In the genomic region with DNA sequence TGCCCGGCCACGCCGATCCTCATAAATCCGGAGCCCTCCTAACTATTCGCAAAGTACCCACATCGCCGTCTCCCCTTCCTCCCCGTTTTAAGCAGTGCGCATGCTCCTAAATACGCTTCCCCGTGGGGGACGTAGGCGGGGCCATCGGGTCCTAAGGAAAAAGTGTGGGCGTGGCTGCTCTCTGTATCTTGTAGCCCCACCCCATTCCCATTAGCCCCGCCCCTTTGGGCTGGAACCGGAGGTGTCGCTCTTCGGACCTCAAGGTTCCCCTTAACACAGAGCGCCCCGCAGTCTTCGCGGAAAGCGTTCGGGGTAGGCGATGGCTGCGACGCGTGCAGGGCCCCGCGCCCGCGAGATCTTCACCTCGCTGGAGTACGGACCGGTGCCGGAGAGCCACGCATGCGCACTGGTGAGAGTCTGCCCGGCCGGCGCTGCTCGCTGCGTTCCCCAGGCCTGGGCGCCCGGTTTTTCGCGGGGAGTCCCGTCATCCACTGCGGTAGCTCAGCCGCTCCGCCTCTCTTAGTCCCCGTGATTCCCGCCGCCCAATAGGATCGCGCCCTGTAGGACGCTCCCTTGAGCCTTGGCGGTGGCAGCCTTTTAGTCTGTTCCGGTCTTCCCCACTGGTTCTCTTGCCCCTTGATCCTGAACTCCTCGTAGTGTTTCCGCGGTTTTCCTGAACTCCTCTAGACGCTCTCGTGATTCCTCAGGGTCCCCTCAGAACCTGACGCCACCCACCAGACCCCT, we compare ENCODE assay signal across 1 cellular context.
TF ChIP-seq lines count a peak whose summit lies in the region.

A gene (plus strand): TSS at position 213 of the 744 bp plus-strand sequence. CDS start 107 bp downstream, at position 320.

TF ChIP-seq in HepG2, 621 proteins besides CTCF, POLR2A, EP300 and RAD21 (continued from another document and continues in another):
- TF ChIP-seq, protein P1, sequence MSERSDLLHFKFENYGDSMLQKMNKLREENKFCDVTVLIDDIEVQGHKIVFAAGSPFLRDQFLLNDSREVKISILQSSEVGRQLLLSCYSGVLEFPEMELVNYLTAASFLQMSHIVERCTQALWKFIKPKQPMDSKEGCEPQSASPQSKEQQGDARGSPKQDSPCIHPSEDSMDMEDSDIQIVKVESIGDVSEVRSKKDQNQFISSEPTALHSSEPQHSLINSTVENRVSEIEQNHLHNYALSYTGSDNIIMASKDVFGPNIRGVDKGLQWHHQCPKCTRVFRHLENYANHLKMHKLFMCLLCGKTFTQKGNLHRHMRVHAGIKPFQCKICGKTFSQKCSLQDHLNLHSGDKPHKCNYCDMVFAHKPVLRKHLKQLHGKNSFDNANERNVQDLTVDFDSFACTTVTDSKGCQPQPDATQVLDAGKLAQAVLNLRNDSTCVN (CRISPR knock-in tag; IDR thresholded peaks at IDR 0.05; ENCODE audit: borderline replicate concordance), result no peak
- TF ChIP-seq, protein P2, sequence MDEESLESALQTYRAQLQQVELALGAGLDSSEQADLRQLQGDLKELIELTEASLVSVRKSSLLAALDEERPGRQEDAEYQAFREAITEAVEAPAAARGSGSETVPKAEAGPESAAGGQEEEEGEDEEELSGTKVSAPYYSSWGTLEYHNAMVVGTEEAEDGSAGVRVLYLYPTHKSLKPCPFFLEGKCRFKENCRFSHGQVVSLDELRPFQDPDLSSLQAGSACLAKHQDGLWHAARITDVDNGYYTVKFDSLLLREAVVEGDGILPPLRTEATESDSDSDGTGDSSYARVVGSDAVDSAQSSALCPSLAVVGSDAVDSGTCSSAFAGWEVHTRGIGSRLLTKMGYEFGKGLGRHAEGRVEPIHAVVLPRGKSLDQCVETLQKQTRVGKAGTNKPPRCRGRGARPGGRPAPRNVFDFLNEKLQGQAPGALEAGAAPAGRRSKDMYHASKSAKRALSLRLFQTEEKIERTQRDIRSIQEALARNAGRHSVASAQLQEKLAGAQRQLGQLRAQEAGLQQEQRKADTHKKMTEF (CRISPR knock-in tag; IDR thresholded peaks at IDR 0.05), result peak; percentile 59
- TF ChIP-seq, protein P3, sequence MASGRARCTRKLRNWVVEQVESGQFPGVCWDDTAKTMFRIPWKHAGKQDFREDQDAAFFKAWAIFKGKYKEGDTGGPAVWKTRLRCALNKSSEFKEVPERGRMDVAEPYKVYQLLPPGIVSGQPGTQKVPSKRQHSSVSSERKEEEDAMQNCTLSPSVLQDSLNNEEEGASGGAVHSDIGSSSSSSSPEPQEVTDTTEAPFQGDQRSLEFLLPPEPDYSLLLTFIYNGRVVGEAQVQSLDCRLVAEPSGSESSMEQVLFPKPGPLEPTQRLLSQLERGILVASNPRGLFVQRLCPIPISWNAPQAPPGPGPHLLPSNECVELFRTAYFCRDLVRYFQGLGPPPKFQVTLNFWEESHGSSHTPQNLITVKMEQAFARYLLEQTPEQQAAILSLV (CRISPR knock-in tag; IDR thresholded peaks at IDR 0.05; ENCODE audit: borderline replicate concordance), result peak; percentile 79; the same call in 1 of the 2 replicates
- TF ChIP-seq ARNTL (CRISPR knock-in tag; IDR thresholded peaks at IDR 0.05), result no peak
- TF ChIP-seq MIXL1 (CRISPR knock-in tag; IDR thresholded peaks at IDR 0.05), result 0 out of 2 replicates have a peak, but pooled peaks have one; percentile 26
- TF ChIP-seq ZNF572 (CRISPR knock-in tag; IDR thresholded peaks at IDR 0.05), result no peak; the same call in 1 of the 2 replicates
- TF ChIP-seq, protein P4, sequence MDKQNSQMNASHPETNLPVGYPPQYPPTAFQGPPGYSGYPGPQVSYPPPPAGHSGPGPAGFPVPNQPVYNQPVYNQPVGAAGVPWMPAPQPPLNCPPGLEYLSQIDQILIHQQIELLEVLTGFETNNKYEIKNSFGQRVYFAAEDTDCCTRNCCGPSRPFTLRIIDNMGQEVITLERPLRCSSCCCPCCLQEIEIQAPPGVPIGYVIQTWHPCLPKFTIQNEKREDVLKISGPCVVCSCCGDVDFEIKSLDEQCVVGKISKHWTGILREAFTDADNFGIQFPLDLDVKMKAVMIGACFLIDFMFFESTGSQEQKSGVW (CRISPR knock-in tag; IDR thresholded peaks at IDR 0.05; ENCODE audit: borderline replicate concordance), result no peak
- TF ChIP-seq KAT2B (IDR thresholded peaks at IDR 0.05; ENCODE audit: borderline replicate concordance, low read depth, low read length), result no peak
- TF ChIP-seq, protein P5, sequence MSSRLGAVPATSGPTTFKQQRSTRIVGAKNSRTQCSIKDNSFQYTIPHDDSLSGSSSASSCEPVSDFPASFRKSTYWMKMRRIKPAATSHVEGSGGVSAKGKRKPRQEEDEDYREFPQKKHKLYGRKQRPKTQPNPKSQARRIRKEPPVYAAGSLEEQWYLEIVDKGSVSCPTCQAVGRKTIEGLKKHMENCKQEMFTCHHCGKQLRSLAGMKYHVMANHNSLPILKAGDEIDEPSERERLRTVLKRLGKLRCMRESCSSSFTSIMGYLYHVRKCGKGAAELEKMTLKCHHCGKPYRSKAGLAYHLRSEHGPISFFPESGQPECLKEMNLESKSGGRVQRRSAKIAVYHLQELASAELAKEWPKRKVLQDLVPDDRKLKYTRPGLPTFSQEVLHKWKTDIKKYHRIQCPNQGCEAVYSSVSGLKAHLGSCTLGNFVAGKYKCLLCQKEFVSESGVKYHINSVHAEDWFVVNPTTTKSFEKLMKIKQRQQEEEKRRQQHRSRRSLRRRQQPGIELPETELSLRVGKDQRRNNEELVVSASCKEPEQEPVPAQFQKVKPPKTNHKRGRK (CRISPR knock-in tag; IDR thresholded peaks at IDR 0.05), result no peak
- no peak for TF ChIP-seq KLF15 (CRISPR knock-in tag; IDR thresholded peaks at IDR 0.05; ENCODE audit: borderline replicate concordance)
- TF ChIP-seq, protein P6, sequence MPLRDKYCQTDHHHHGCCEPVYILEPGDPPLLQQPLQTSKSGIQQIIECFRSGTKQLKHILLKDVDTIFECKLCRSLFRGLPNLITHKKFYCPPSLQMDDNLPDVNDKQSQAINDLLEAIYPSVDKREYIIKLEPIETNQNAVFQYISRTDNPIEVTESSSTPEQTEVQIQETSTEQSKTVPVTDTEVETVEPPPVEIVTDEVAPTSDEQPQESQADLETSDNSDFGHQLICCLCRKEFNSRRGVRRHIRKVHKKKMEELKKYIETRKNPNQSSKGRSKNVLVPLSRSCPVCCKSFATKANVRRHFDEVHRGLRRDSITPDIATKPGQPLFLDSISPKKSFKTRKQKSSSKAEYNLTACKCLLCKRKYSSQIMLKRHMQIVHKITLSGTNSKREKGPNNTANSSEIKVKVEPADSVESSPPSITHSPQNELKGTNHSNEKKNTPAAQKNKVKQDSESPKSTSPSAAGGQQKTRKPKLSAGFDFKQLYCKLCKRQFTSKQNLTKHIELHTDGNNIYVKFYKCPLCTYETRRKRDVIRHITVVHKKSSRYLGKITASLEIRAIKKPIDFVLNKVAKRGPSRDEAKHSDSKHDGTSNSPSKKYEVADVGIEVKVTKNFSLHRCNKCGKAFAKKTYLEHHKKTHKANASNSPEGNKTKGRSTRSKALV (CRISPR knock-in tag; IDR thresholded peaks at IDR 0.05), result no peak
- TF ChIP-seq, protein P7, sequence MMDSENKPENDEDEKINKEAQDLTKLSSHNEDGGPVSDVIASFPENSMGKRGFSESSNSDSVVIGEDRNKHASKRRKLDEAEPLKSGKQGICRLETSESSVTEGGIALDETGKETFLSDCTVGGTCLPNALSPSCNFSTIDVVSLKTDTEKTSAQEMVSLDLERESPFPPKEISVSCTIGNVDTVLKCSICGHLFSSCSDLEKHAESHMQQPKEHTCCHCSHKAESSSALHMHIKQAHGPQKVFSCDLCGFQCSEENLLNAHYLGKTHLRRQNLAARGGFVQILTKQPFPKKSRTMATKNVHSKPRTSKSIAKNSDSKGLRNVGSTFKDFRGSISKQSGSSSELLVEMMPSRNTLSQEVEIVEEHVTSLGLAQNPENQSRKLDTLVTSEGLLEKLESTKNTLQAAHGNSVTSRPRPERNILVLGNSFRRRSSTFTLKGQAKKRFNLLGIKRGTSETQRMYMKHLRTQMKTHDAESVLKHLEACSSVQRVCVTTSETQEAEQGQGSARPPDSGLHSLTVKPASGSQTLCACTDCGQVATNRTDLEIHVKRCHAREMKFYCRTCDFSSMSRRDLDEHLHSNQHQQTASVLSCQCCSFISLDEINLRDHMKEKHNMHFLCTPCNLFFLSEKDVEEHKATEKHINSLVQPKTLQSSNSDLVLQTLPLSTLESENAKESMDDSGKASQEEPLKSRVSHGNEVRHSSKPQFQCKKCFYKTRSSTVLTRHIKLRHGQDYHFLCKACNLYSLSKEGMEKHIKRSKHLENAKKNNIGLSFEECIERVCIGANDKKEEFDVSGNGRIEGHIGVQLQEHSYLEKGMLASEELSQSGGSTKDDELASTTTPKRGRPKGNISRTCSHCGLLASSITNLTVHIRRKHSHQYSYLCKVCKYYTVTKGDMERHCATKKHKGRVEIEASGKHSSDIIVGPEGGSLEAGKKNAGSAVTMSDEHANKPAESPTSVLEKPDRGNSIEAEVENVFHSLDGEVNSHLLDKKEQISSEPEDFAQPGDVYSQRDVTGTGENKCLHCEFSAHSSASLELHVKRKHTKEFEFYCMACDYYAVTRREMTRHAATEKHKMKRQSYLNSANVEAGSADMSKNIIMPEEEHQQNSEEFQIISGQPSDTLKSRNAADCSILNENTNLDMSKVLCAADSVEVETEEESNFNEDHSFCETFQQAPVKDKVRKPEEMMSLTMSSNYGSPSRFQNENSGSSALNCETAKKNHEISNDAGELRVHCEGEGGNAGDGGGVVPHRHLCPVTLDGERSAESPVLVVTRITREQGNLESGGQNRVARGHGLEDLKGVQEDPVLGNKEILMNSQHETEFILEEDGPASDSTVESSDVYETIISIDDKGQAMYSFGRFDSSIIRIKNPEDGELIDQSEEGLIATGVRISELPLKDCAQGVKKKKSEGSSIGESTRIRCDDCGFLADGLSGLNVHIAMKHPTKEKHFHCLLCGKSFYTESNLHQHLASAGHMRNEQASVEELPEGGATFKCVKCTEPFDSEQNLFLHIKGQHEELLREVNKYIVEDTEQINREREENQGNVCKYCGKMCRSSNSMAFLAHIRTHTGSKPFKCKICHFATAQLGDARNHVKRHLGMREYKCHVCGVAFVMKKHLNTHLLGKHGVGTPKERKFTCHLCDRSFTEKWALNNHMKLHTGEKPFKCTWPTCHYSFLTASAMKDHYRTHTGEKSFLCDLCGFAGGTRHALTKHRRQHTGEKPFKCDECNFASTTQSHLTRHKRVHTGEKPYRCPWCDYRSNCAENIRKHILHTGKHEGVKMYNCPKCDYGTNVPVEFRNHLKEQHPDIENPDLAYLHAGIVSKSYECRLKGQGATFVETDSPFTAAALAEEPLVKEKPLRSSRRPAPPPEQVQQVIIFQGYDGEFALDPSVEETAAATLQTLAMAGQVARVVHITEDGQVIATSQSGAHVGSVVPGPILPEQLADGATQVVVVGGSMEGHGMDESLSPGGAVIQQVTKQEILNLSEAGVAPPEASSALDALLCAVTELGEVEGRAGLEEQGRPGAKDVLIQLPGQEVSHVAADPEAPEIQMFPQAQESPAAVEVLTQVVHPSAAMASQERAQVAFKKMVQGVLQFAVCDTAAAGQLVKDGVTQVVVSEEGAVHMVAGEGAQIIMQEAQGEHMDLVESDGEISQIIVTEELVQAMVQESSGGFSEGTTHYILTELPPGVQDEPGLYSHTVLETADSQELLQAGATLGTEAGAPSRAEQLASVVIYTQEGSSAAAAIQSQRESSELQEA (CRISPR knock-in tag; IDR thresholded peaks at IDR 0.05; ENCODE audit: not compliant biosample characterization), result no peak
- no peak for TF ChIP-seq STAT5B (CRISPR knock-in tag; IDR thresholded peaks at IDR 0.05)
- TF ChIP-seq SMAD1 (CRISPR knock-in tag; IDR thresholded peaks at IDR 0.05; ENCODE audit: borderline replicate concordance, low read depth), result no peak
- TF ChIP-seq, protein P8, sequence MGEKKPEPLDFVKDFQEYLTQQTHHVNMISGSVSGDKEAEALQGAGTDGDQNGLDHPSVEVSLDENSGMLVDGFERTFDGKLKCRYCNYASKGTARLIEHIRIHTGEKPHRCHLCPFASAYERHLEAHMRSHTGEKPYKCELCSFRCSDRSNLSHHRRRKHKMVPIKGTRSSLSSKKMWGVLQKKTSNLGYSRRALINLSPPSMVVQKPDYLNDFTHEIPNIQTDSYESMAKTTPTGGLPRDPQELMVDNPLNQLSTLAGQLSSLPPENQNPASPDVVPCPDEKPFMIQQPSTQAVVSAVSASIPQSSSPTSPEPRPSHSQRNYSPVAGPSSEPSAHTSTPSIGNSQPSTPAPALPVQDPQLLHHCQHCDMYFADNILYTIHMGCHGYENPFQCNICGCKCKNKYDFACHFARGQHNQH (CRISPR knock-in tag; IDR thresholded peaks at IDR 0.05), result peak; percentile 61; the same call in 1 of the 2 replicates
- TF ChIP-seq KLF11 (CRISPR knock-in tag; IDR thresholded peaks at IDR 0.05), result no peak
- peak; percentile 67 for TF ChIP-seq ZNF263 (CRISPR knock-in tag; IDR thresholded peaks at IDR 0.05)
- no peak for TF ChIP-seq MAFF (IDR thresholded peaks at IDR 0.05; ENCODE audit: low read depth, low read length)
- TF ChIP-seq, protein P9, sequence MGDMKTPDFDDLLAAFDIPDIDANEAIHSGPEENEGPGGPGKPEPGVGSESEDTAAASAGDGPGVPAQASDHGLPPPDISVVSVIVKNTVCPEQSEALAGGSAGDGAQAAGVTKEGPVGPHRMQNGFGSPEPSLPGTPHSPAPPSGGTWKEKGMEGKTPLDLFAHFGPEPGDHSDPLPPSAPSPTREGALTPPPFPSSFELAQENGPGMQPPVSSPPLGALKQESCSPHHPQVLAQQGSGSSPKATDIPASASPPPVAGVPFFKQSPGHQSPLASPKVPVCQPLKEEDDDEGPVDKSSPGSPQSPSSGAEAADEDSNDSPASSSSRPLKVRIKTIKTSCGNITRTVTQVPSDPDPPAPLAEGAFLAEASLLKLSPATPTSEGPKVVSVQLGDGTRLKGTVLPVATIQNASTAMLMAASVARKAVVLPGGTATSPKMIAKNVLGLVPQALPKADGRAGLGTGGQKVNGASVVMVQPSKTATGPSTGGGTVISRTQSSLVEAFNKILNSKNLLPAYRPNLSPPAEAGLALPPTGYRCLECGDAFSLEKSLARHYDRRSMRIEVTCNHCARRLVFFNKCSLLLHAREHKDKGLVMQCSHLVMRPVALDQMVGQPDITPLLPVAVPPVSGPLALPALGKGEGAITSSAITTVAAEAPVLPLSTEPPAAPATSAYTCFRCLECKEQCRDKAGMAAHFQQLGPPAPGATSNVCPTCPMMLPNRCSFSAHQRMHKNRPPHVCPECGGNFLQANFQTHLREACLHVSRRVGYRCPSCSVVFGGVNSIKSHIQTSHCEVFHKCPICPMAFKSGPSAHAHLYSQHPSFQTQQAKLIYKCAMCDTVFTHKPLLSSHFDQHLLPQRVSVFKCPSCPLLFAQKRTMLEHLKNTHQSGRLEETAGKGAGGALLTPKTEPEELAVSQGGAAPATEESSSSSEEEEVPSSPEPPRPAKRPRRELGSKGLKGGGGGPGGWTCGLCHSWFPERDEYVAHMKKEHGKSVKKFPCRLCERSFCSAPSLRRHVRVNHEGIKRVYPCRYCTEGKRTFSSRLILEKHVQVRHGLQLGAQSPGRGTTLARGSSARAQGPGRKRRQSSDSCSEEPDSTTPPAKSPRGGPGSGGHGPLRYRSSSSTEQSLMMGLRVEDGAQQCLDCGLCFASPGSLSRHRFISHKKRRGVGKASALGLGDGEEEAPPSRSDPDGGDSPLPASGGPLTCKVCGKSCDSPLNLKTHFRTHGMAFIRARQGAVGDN (CRISPR knock-in tag; IDR thresholded peaks at IDR 0.05), result peak; percentile 90
- TF ChIP-seq, protein P10, sequence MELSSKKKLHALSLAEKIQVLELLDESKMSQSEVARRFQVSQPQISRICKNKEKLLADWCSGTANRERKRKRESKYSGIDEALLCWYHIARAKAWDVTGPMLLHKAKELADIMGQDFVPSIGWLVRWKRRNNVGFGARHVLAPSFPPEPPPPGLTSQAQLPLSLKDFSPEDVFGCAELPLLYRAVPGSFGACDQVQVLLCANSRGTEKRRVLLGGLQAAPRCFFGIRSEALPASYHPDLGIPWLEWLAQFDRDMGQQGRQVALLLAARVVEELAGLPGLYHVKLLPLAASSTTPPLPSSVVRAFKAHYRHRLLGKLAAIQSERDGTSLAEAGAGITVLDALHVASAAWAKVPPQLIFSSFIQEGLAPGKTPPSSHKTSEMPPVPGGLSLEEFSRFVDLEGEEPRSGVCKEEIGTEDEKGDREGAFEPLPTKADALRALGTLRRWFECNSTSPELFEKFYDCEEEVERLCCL (CRISPR knock-in tag; IDR thresholded peaks at IDR 0.05; ENCODE audit: borderline replicate concordance), result 0 out of 2 replicates have a peak, but pooled peaks have one; percentile 17
